1 cellular context compared by ENCODE assay signal in genomic region chr22:32579533-32580220, GRCh38.
TF ChIP-seq lines count a peak whose summit lies in the region.

No MANE protein-coding gene starts in this region.

TF ChIP-seq in HepG2, 621 proteins besides CTCF, POLR2A, EP300 and RAD21 (continued from another document):
- TF ChIP-seq CREB1 (IDR thresholded peaks at IDR 0.05) (no peak), CREB1 (CRISPR knock-in tag; IDR thresholded peaks at IDR 0.05) (no peak), MYPOP (CRISPR knock-in tag; IDR thresholded peaks at IDR 0.05) (no peak), UBTF (CRISPR knock-in tag; IDR thresholded peaks at IDR 0.05) (peak; percentile 86), MXI1 (IDR thresholded peaks at IDR 0.05; ENCODE audit: borderline replicate concordance, low read depth, low read length) (no peak), CEBPG (CRISPR knock-in tag; IDR thresholded peaks at IDR 0.05) (0 out of 2 replicates have a peak, but pooled peaks have one; percentile 22), SYNCRIP (IDR thresholded peaks at IDR 0.05; ENCODE audit: insufficient read depth, low read depth, low read length) (no peak), HES4 (CRISPR knock-in tag; IDR thresholded peaks at IDR 0.05; ENCODE audit: borderline replicate concordance) (no peak; the same call in 1 of the 2 replicates), ZNF646 (CRISPR knock-in tag; IDR thresholded peaks at IDR 0.05) (no peak), DPF2 (CRISPR knock-in tag; IDR thresholded peaks at IDR 0.05; ENCODE audit: borderline replicate concordance, low read depth) (0 out of 2 replicates have a peak, but pooled peaks have one; percentile 29), ZNF256 (CRISPR knock-in tag; conservative IDR thresholded peaks at IDR 0.05) (no peak), HOMEZ (CRISPR knock-in tag; IDR thresholded peaks at IDR 0.05; ENCODE audit: low read depth) (peak; percentile 81; the same call in 1 of the 2 replicates), ZZZ3 (CRISPR knock-in tag; IDR thresholded peaks at IDR 0.05; ENCODE audit: borderline replicate concordance) (no peak), YY1 (IDR thresholded peaks at IDR 0.05; ENCODE audit: insufficient read depth, insufficient replicate concordance, low read depth, low read length) (no peak), ZNF253 (CRISPR knock-in tag; IDR thresholded peaks at IDR 0.05; ENCODE audit: borderline replicate concordance) (no peak), HNF4A (CRISPR knock-in tag; IDR thresholded peaks at IDR 0.05) (peak; percentile 81), SOX6 (IDR thresholded peaks at IDR 0.05) (no peak), SOX6 (CRISPR knock-in tag; IDR thresholded peaks at IDR 0.05) (peak; percentile 61), ZBTB2 (CRISPR knock-in tag; IDR thresholded peaks at IDR 0.05; ENCODE audit: low read depth) (no peak), ZNF432 (CRISPR knock-in tag; IDR thresholded peaks at IDR 0.05; ENCODE audit: borderline replicate concordance) (no peak), ZNF562 (CRISPR knock-in tag; IDR thresholded peaks at IDR 0.05; ENCODE audit: borderline replicate concordance) (no peak), ZNF720 (CRISPR knock-in tag; IDR thresholded peaks at IDR 0.05) (no peak), IRF9 (CRISPR knock-in tag; IDR thresholded peaks at IDR 0.05; ENCODE audit: borderline replicate concordance) (no peak), RFXANK (CRISPR knock-in tag; IDR thresholded peaks at IDR 0.05) (no peak), ZNF557 (CRISPR knock-in tag; IDR thresholded peaks at IDR 0.05) (no peak), ARNT2 (CRISPR knock-in tag; IDR thresholded peaks at IDR 0.05; ENCODE audit: low read depth) (no peak), TCF7L2 (IDR thresholded peaks at IDR 0.05; ENCODE audit: low read depth, low read length) (no peak), FOXP4 (CRISPR knock-in tag; IDR thresholded peaks at IDR 0.05) (0 out of 2 replicates have a peak, but pooled peaks have one; percentile 12), SKI (IDR thresholded peaks at IDR 0.05; ENCODE audit: partially characterized antibody) (no peak), DBP (CRISPR knock-in tag; IDR thresholded peaks at IDR 0.05; ENCODE audit: not compliant biosample characterization) (no peak), MAFG (CRISPR knock-in tag; IDR thresholded peaks at IDR 0.05) (no peak), KDM4B (CRISPR knock-in tag; IDR thresholded peaks at IDR 0.05) (no peak), HNF1B (CRISPR knock-in tag; IDR thresholded peaks at IDR 0.05) (peak; percentile 77; the same call in 1 of the 2 replicates), HNRNPL (IDR thresholded peaks at IDR 0.05; ENCODE audit: low read depth, low read length) (no peak), TBL1XR1 (IDR thresholded peaks at IDR 0.05; ENCODE audit: borderline replicate concordance, low read length, partially characterized antibody) (no peak), ZNF879 (CRISPR knock-in tag; IDR thresholded peaks at IDR 0.05) (no peak), ZBTB42 (CRISPR knock-in tag; IDR thresholded peaks at IDR 0.05) (no peak), ZFY (CRISPR knock-in tag; IDR thresholded peaks at IDR 0.05) (peak; percentile 51), CENPBD1 (CRISPR knock-in tag; IDR thresholded peaks at IDR 0.05; ENCODE audit: borderline replicate concordance, low read depth) (no peak)
